21 cellular contexts compared by ENCODE assay signal in the genomic region with DNA sequence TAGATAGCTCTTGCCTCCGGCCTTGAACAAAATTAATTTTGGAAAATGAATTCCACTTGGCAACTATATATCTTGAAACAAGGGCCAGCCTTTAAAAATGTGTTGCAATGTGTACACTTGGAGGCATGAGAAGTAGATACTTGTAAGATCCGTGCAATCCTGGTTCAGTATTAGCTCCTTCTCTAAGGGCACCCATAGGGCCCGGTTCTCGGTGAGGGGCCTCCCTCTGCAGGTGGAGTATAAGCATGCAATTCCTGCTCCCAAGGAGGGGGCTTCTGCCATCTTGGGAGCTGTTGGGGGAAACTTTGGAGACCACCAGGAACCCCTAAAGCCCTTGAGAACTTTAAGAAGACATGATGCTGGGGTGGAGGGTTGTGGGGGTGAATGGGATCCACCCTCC.
"Had no signal": no experiment of that assay in that cellular context is flagged by ENCODE, and none has a peak within 500 bp of the region (broad histone marks: within the 10 kb centered on the region; RNA-seq: fewer than 3 reads in every experiment).

No MANE protein-coding gene starts in this region.

- H3K4me3 ChIP-seq: colonic mucosa, heart right ventricle, lung, transverse colon had no signal

- H3K27me3 Mint-ChIP-seq: activated CD4-positive, alpha-beta T cell treated with anti-CD3 and anti-CD28 coated beads, Interleukin-2, amount 10 ng/mL, durations not matched to agents 24 days and 14 days; activated naive CD8-positive, alpha-beta T cell treated with anti-CD3 and anti-CD28 coated beads, Interleukin-2, amount 10 ng/mL, durations not matched to agents 7 days and 5 days had no signal

- ATAC-seq: activated CD8-positive, alpha-beta T cell treated with anti-CD3 and anti-CD28 coated beads for 36 hours; natural killer cell treated with Interleukin-12 subunit alpha and Interleukin-12 subunit beta and Interleukin-15 and Interleukin-18, amount 100 ng/mL, for 72 hours; stimulated activated naive CD8-positive, alpha-beta T cell treated with anti-CD3 and anti-CD28 coated beads, Interleukin-15, Interleukin-2, amounts not matched to agents 100 U/mL and 50 U/mL, for 24 hours had no signal

- H3K27me3 ChIP-seq: brain microvascular endothelial cell, colonic mucosa, heart right ventricle, transverse colon had no signal

- H3K27ac Mint-ChIP-seq: activated CD4-positive, alpha-beta T cell treated with anti-CD3 and anti-CD28 coated beads, Interleukin-2, amount 10 ng/mL, durations not matched to agents 24 days and 14 days; activated CD8-positive, alpha-beta T cell treated with anti-CD3 and anti-CD28 coated beads for 36 hours; activated naive CD8-positive, alpha-beta T cell treated with anti-CD3 and anti-CD28 coated beads, Interleukin-2, amount 10 ng/mL, durations not matched to agents 7 days and 5 days; activated T-helper 2 cell treated with anti-CD3 and anti-CD28 coated beads, Interferon-gamma antibody, Interleukin-2, Interleukin-4, amounts not matched to agents 10 μg/mL and 5 μg/mL and 100 μg/mL, durations not matched to agents 14 hours and 24 hours and 36 hours; mesothelial cell of epicardium; natural killer cell treated with Interleukin-12 subunit alpha and Interleukin-12 subunit beta and Interleukin-15 and Interleukin-18, amount 100 ng/mL, for 72 hours had no signal

- H3K27ac ChIP-seq: brain microvascular endothelial cell, colonic mucosa, transverse colon had no signal

- H3K36me3 ChIP-seq: brain microvascular endothelial cell, colonic mucosa, heart right ventricle, transverse colon had no signal

- H3K4me1 Mint-ChIP-seq: activated CD4-positive, alpha-beta T cell treated with anti-CD3 and anti-CD28 coated beads, Interleukin-2, amount 10 ng/mL, durations not matched to agents 24 days and 14 days; activated naive CD8-positive, alpha-beta T cell treated with anti-CD3 and anti-CD28 coated beads, Interleukin-2, amount 10 ng/mL, durations not matched to agents 7 days and 5 days; central memory CD8-positive, alpha-beta T cell; mesothelial cell of epicardium had no signal

- DNase-seq: activated CD4-positive, alpha-beta T cell treated with anti-CD3 and anti-CD28 coated beads, Interleukin-2, amount 10 ng/mL, durations not matched to agents 24 days and 14 days; activated CD8-positive, alpha-beta T cell treated with anti-CD3 and anti-CD28 coated beads for 36 hours; activated naive CD4-positive, alpha-beta T cell treated with Interleukin-2 at 50 U/mL for 16 hours; activated naive CD8-positive, alpha-beta T cell treated with anti-CD3 and anti-CD28 coated beads, Interleukin-2, amount 10 ng/mL, durations not matched to agents 7 days and 5 days; activated T-cell treated with anti-CD3 and anti-CD28 coated beads, Interleukin-2, amount 50 U/mL, for 1 hour; amygdala; brain microvascular endothelial cell; colonic mucosa; heart right ventricle; occipital lobe; retina; stimulated activated CD4-positive, alpha-beta T cell treated with anti-CD3 and anti-CD28 coated beads, Interleukin-2, amount 100 ng/mL, for 24 hours; stimulated activated naive CD8-positive, alpha-beta T cell treated with anti-CD3 and anti-CD28 coated beads, Interleukin-15, Interleukin-2, amounts not matched to agents 100 U/mL and 50 U/mL, for 24 hours; T-helper 1 cell; T-helper 9 cell; transverse colon had no signal

- H3K36me3 Mint-ChIP-seq: activated naive CD8-positive, alpha-beta T cell treated with anti-CD3 and anti-CD28 coated beads, Interleukin-2, amount 10 ng/mL, durations not matched to agents 7 days and 5 days; mesothelial cell of epicardium; natural killer cell treated with Interleukin-12 subunit alpha and Interleukin-12 subunit beta and Interleukin-15 and Interleukin-18, amount 100 ng/mL, for 72 hours had no signal

- H3K4me1 ChIP-seq: colonic mucosa, transverse colon had no signal

- H3K4me3 Mint-ChIP-seq: activated CD4-positive, alpha-beta T cell treated with anti-CD3 and anti-CD28 coated beads, Interleukin-2, amount 10 ng/mL, durations not matched to agents 24 days and 14 days; activated CD8-positive, alpha-beta T cell treated with anti-CD3 and anti-CD28 coated beads for 36 hours; activated naive CD8-positive, alpha-beta T cell treated with anti-CD3 and anti-CD28 coated beads, Interleukin-2, amount 10 ng/mL, durations not matched to agents 7 days and 5 days; central memory CD8-positive, alpha-beta T cell; mesothelial cell of epicardium; natural killer cell treated with Interleukin-12 subunit alpha and Interleukin-12 subunit beta and Interleukin-15 and Interleukin-18, amount 100 ng/mL, for 72 hours had no signal

- H3K9me3 Mint-ChIP-seq: activated CD4-positive, alpha-beta T cell treated with anti-CD3 and anti-CD28 coated beads, Interleukin-2, amount 10 ng/mL, durations not matched to agents 24 days and 14 days; activated CD8-positive, alpha-beta T cell treated with anti-CD3 and anti-CD28 coated beads for 36 hours; activated naive CD8-positive, alpha-beta T cell treated with anti-CD3 and anti-CD28 coated beads, Interleukin-2, amount 10 ng/mL, durations not matched to agents 7 days and 5 days; activated T-helper 2 cell treated with anti-CD3 and anti-CD28 coated beads, Interferon-gamma antibody, Interleukin-2, Interleukin-4, amounts not matched to agents 10 μg/mL and 5 μg/mL and 100 μg/mL, durations not matched to agents 14 hours and 24 hours and 36 hours; central memory CD8-positive, alpha-beta T cell; natural killer cell treated with Interleukin-12 subunit alpha and Interleukin-12 subunit beta and Interleukin-15 and Interleukin-18, amount 100 ng/mL, for 72 hours had no signal

- H3K9me3 ChIP-seq: colonic mucosa, heart right ventricle, transverse colon had no signal
